ENCODE assay signal across 23 cellular contexts in the genomic region with DNA sequence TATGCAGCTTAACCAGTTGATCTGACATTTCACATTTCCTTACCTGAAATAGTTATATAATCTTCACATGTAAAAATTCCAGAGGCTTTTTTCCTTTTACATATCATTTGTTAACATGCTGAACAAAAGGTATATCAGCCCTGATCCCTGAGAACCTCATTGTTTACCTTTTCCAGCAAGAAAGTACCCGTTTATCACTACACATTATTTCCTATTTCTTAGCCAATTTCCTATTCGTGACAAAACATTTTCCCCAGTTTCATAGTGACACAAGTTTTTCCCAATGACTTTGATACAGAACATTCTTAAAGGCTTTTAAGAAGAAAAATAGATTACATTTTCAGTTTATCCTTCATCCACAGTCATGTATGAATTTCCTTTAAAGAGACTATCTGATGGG.
A peak's percentile ranks its signal among the peaks of the same experiment; 100 is the strongest.
DNase-seq lines count a peak whose midpoint lies in the region; ATAC-seq and TF ChIP-seq lines count a peak whose summit lies in the region.
"Had no signal": no experiment of that assay in that cellular context is flagged by ENCODE, and none has a peak within 500 bp of the region (broad histone marks: within the 10 kb centered on the region; RNA-seq: fewer than 3 reads in every experiment).

No MANE protein-coding gene starts in this region.

- H2BK15ac ChIP-seq in H9 (ENCODE audit: low read depth, low read length), result no peak overlapping the region

- no peaks in the 10 kb centered on the region for H3K36me3 ChIP-seq in smooth muscle cell (ENCODE audit: low read depth)
- H3K36me3 ChIP-seq: BE2C, BLaER1 had no signal

- H4K20me1 ChIP-seq in smooth muscle cell (ENCODE audit: low read depth) (no peaks in the 10 kb centered on the region), H9 (ENCODE audit: control insufficient read depth, insufficient read depth, insufficient read length) (no peaks in the 10 kb centered on the region)
- H4K20me1 ChIP-seq: BLaER1 had no signal

- H3K9me3 ChIP-seq in smooth muscle cell (replicated peaks; ENCODE audit: low read depth) (no peaks in the 10 kb centered on the region), H9 (ENCODE audit: control insufficient read depth, low read depth, low read length) (no peaks in the 10 kb centered on the region)
- H3K9me3 ChIP-seq: BE2C, BLaER1 had no signal

- TF ChIP-seq CTCF in endothelial cell (IDR thresholded peaks at IDR 0.05; ENCODE audit: unreplicated experiment) (no peak), smooth muscle cell (IDR thresholded peaks at IDR 0.05; ENCODE audit: borderline replicate concordance, insufficient read depth, poor library complexity, severe bottlenecking) (no peak), H9 (conservative IDR thresholded peaks at IDR 0.05) (no peak)

- H3K27me3 Mint-ChIP-seq in endothelial cell (ENCODE audit: unreplicated experiment) (peaks cover 1% of the 10 kb centered on the region), H9 (ENCODE audit: low read depth) (no peaks in the 10 kb centered on the region)
- no peaks in the 10 kb centered on the region for H3K27me3 Mint-ChIP-seq in natural killer cell treated with Interleukin-12 subunit alpha and Interleukin-12 subunit beta and Interleukin-15 and Interleukin-18, amount 100 ng/mL, for 72 hours
- H3K27me3 Mint-ChIP-seq: CD4-positive, alpha-beta memory T cell; CD4-positive, CD25-positive, alpha-beta regulatory T cell; CD8-positive, alpha-beta memory T cell had no signal

- no peak overlapping the region for H4K8ac ChIP-seq in H9 (replicated peaks; ENCODE audit: insufficient read length, low read depth, low read length)

- H3T11ph ChIP-seq in H9 (ENCODE audit: low read length), result no peak overlapping the region

- no peak overlapping the region for H4K5ac ChIP-seq in H9 (ENCODE audit: insufficient read length, low read depth, low read length)

- H3K4me1 ChIP-seq in smooth muscle cell (ENCODE audit: low read depth) (peaks cover 29% of the 10 kb centered on the region), H9 (ENCODE audit: insufficient read depth, low read length) (no peaks in the 10 kb centered on the region)
- H3K4me1 ChIP-seq: BE2C, BLaER1 had no signal

- ATAC-seq in natural killer cell treated with Interleukin-12 subunit alpha and Interleukin-12 subunit beta and Interleukin-15 and Interleukin-18, amount 100 ng/mL, for 72 hours, result no peak
- ATAC-seq: GM12878 had no signal

- no peak overlapping the region for H2AK5ac ChIP-seq in H9 (ENCODE audit: insufficient read length, low read length)

- no peak overlapping the region for H2BK120ac ChIP-seq in H9 (ENCODE audit: low read depth, low read length, poor library complexity, severe bottlenecking)

- no peaks in the 10 kb centered on the region for H3K23me2 ChIP-seq in H9 (ENCODE audit: insufficient read length, low read depth, low read length, poor library complexity, severe bottlenecking)

- H3K4me2 ChIP-seq in smooth muscle cell (peak overlapping the region; percentile 72), H9 (ENCODE audit: insufficient read depth, insufficient read length, low read length) (no peak overlapping the region)
- H3K4me2 ChIP-seq: BLaER1 had no signal

- H3K27ac ChIP-seq in smooth muscle cell (ENCODE audit: low read depth) (peak overlapping the region; percentile 82), H9 (ENCODE audit: insufficient read length, low read depth, low read length) (no peak overlapping the region)
- H3K27ac ChIP-seq: BLaER1 had no signal

- H3K79me1 ChIP-seq in H9 (ENCODE audit: insufficient read depth, low read depth, low read length, poor library complexity, severe bottlenecking), result no peaks in the 10 kb centered on the region

- H2BK12ac ChIP-seq in H9 (ENCODE audit: insufficient read length, low read depth, low read length), result no peak overlapping the region

- no peak overlapping the region for H2AFZ ChIP-seq in smooth muscle cell (ENCODE audit: low read depth)
- H2AFZ ChIP-seq in H9 (ENCODE audit: low read length), result no peak overlapping the region

- no peak overlapping the region for H3K4me3 ChIP-seq in smooth muscle cell
- H3K4me3 ChIP-seq: BLaER1, GM12878 had no signal

- H3F3A ChIP-seq in smooth muscle cell (ENCODE audit: low read depth), result peaks cover 3% of the 10 kb centered on the region

- no peak for DNase-seq in endothelial cell (ENCODE audit: low spot score)
- DNase-seq in lung microvascular endothelial cell (ENCODE audit: low read depth in 2 of 2), result peak; percentile 3 to 64
- DNase-seq in smooth muscle cell (lab: John Stamatoyannopoulos, UW; ENCODE audit: unreplicated experiment), result no peak
- no peak for DNase-seq in H9
- DNase-seq in natural killer cell treated with Interleukin-12 subunit alpha and Interleukin-12 subunit beta and Interleukin-15 and Interleukin-18, amount 100 ng/mL, for 72 hours (ENCODE audit: low spot score), result no peak
- no peak for DNase-seq in cerebellum (ENCODE audit: low spot score)
- DNase-seq: 8988T; ACHN; BE2C; C1 segment of cervical spinal cord; CD4-positive, alpha-beta memory T cell; CD4-positive, CD25-positive, alpha-beta regulatory T cell; CD8-positive, alpha-beta memory T cell; COR-L47; DMS153; DMS53; DMS79; DND-41; EL; GDM1 had no signal

- no peak overlapping the region for H3K14ac ChIP-seq in H9 (ENCODE audit: insufficient read depth, low read length)

- H2BK20ac ChIP-seq in H9 (ENCODE audit: low read depth, low read length, poor library complexity, severe bottlenecking), result no peak overlapping the region

- H3K79me2 ChIP-seq in smooth muscle cell (ENCODE audit: low read depth), result no peaks in the 10 kb centered on the region
- no peaks in the 10 kb centered on the region for H3K79me2 ChIP-seq in H9 (ENCODE audit: insufficient read depth, low read length)

- no peaks in the 10 kb centered on the region for H3K36me3 Mint-ChIP-seq in endothelial cell (ENCODE audit: low read depth, unreplicated experiment)
- H3K36me3 Mint-ChIP-seq in H9 (ENCODE audit: insufficient read depth in 1 of 3, low read depth in 3 of 3), result no peaks in the 10 kb centered on the region
- no peaks in the 10 kb centered on the region for H3K36me3 Mint-ChIP-seq in natural killer cell treated with Interleukin-12 subunit alpha and Interleukin-12 subunit beta and Interleukin-15 and Interleukin-18, amount 100 ng/mL, for 72 hours
- H3K36me3 Mint-ChIP-seq: CD14-positive monocyte; CD4-positive, alpha-beta memory T cell; CD4-positive, CD25-positive, alpha-beta regulatory T cell; CD8-positive, alpha-beta memory T cell had no signal

- H3K27ac Mint-ChIP-seq in endothelial cell (ENCODE audit: unreplicated experiment) (peak overlapping the region; percentile 62), H9 (no peak overlapping the region; a peak in 1 of 7 replicates)
- no peak overlapping the region for H3K27ac Mint-ChIP-seq in natural killer cell treated with Interleukin-12 subunit alpha and Interleukin-12 subunit beta and Interleukin-15 and Interleukin-18, amount 100 ng/mL, for 72 hours
- H3K27ac Mint-ChIP-seq: CD14-positive monocyte; CD4-positive, alpha-beta memory T cell; CD4-positive, CD25-positive, alpha-beta regulatory T cell; CD8-positive, alpha-beta memory T cell had no signal

- no peak overlapping the region for H3K4me3 Mint-ChIP-seq in endothelial cell (ENCODE audit: unreplicated experiment)
- no peak overlapping the region for H3K4me3 Mint-ChIP-seq in H9
- no peak overlapping the region for H3K4me3 Mint-ChIP-seq in natural killer cell treated with Interleukin-12 subunit alpha and Interleukin-12 subunit beta and Interleukin-15 and Interleukin-18, amount 100 ng/mL, for 72 hours
- H3K4me3 Mint-ChIP-seq: CD14-positive monocyte; CD4-positive, alpha-beta memory T cell; CD4-positive, CD25-positive, alpha-beta regulatory T cell; CD8-positive, alpha-beta memory T cell had no signal

- WGBS in smooth muscle cell (ENCODE audit: low lambda C conversion rate), result 92% methylated on average over 2 of the region's 2 CpGs
- WGBS in H9 (ENCODE audit: extremely low coverage, insufficient read length, low lambda C conversion rate), result no CpG with 5 or more reads among the region's 2 CpGs

- no peak overlapping the region for H3K4ac ChIP-seq in H9 (ENCODE audit: low read depth, low read length)

- H3K27me3 ChIP-seq in smooth muscle cell (ENCODE audit: low read depth) (no peaks in the 10 kb centered on the region), H9 (ENCODE audit: insufficient read depth, low read length) (no peaks in the 10 kb centered on the region)
- H3K27me3 ChIP-seq: BE2C, BLaER1 had no signal

- no peak overlapping the region for H3K18ac ChIP-seq in H9 (ENCODE audit: insufficient read length, low read depth, low read length)

- H4K91ac ChIP-seq in H9 (ENCODE audit: insufficient read length, low read depth, low read length), result no peak overlapping the region

- H3K56ac ChIP-seq in H9 (ENCODE audit: insufficient read length, low read depth, low read length), result no peak overlapping the region

- H3K9ac ChIP-seq in smooth muscle cell (ENCODE audit: low read depth), result no peak overlapping the region
- H3K9ac ChIP-seq in H9 (ENCODE audit: extremely low read depth, insufficient read length, low read length), result no peak overlapping the region
- H3K9ac ChIP-seq: BLaER1 had no signal

- H3K4me1 Mint-ChIP-seq in endothelial cell (ENCODE audit: unreplicated experiment) (peaks cover 38% of the 10 kb centered on the region), H9 (peaks cover 6 to 12% of the 10 kb centered on the region in 2 experiments)
- H3K4me1 Mint-ChIP-seq in natural killer cell treated with Interleukin-12 subunit alpha and Interleukin-12 subunit beta and Interleukin-15 and Interleukin-18, amount 100 ng/mL, for 72 hours (ENCODE audit: low read depth in 2 of 2), result no peaks in the 10 kb centered on the region
- H3K4me1 Mint-ChIP-seq: CD14-positive monocyte; CD4-positive, alpha-beta memory T cell; CD4-positive, CD25-positive, alpha-beta regulatory T cell; CD8-positive, alpha-beta memory T cell had no signal

- no peak overlapping the region for H2BK5ac ChIP-seq in H9 (ENCODE audit: insufficient read length, low read length)

- H3K9me3 Mint-ChIP-seq in endothelial cell (ENCODE audit: unreplicated experiment) (no peaks in the 10 kb centered on the region), H9 (no peaks in the 10 kb centered on the region)
- H3K9me3 Mint-ChIP-seq in natural killer cell treated with Interleukin-12 subunit alpha and Interleukin-12 subunit beta and Interleukin-15 and Interleukin-18, amount 100 ng/mL, for 72 hours, result peaks cover 7% of the 10 kb centered on the region

- no peak overlapping the region for H3K23ac ChIP-seq in H9 (ENCODE audit: insufficient read length, low read depth, low read length)

Comparison
In these comparisons a context has a peak if more than half of its experiments do, and no peak if none do; other contexts are left out.
1. DNase-seq: peak in lung microvascular endothelial cell (2 of 2); none in endothelial cell (single experiment), smooth muscle cell (single experiment), H9 (single experiment), natural killer cell treated with Interleukin-12 subunit alpha and Interleukin-12 subunit beta and Interleukin-15 and Interleukin-18, amount 100 ng/mL, for 72 hours (single experiment) and cerebellum (single experiment).